In genomic region chr2:192983173-192983572, GRCh38 we compare ENCODE assay signal across 21 cellular contexts.
DNase-seq lines count a peak whose midpoint lies in the region; ATAC-seq lines count a peak whose summit lies in the region.
"Had no signal": no experiment of that assay in that cellular context is flagged by ENCODE, and none has a peak within 500 bp of the region (broad histone marks: within the 10 kb centered on the region; RNA-seq: fewer than 3 reads in every experiment).

No MANE protein-coding gene starts in this region.

- ATAC-seq in activated CD4-positive, CD25-positive, alpha-beta regulatory T cell treated with anti-CD3 and anti-CD28 coated beads, Interleukin-2, amount 50 U/mL, for 24 hours, result no peak
- ATAC-seq: A549 had no signal

- peak; percentile 33 for DNase-seq in NCI-H2171 treated with DMSO at 0.1 percent for 48 hours (lab: John Stamatoyannopoulos, UW)
- DNase-seq in NCI-H2171 (lab: John Stamatoyannopoulos, UW), result no peak
- peak; percentile 5 for DNase-seq in Ammon's horn (ENCODE audit: low spot score)
- peak; percentile 59 for DNase-seq in NCI-H1694 treated with DMSO at 0.1 percent for 48 hours (lab: John Stamatoyannopoulos, UW)
- peak; percentile 57 for DNase-seq in SK-N-DZ (ENCODE audit: low spot score)
- no peak for DNase-seq in kidney glomerular epithelial cell (lab: John Stamatoyannopoulos, UW)
- DNase-seq: AML-193; BE2C; C1 segment of cervical spinal cord; CD4-positive, alpha-beta memory T cell; CD4-positive, CD25-positive, alpha-beta regulatory T cell; CD8-positive, alpha-beta memory T cell; COR-L47; DMS 273 treated with DMSO at 0.1 percent for 48 hours; DMS153; DMS53; DMS79; DND-41; GF-D8 had no signal

Comparison
In these comparisons a context has a peak if more than half of its experiments do, and no peak if none do; other contexts are left out.
1. DNase-seq: peak in NCI-H2171 treated with DMSO at 0.1 percent for 48 hours (single experiment), Ammon's horn (single experiment), NCI-H1694 treated with DMSO at 0.1 percent for 48 hours (single experiment) and SK-N-DZ (single experiment); none in NCI-H2171 (single experiment) and kidney glomerular epithelial cell (single experiment).